Comparison of ENCODE assay signal across 10 cellular contexts in genomic region chr15:90982135-90982534, GRCh38. TPM values are rescaled to one million over a fixed set of nuclear protein-coding genes. Genes with fewer than 3 reads are reported as not detected.
DNase-seq lines count a peak whose midpoint lies in the region; TF ChIP-seq lines count a peak whose summit lies in the region.
"Had no signal": no experiment of that assay in that cellular context is flagged by ENCODE, and none has a peak within 500 bp of the region (broad histone marks: within the 10 kb centered on the region; RNA-seq: fewer than 3 reads in every experiment).

No MANE protein-coding gene starts in this region.

- peak overlapping the region; percentile 51 for H3K27ac Mint-ChIP-seq in activated CD4-positive, alpha-beta T cell treated with anti-CD3 and anti-CD28 coated beads, Interleukin-2, amount 10 ng/mL, durations not matched to agents 7 days and 5 days
- H3K27ac Mint-ChIP-seq in mesothelial cell of epicardium, result no peak overlapping the region

- POLR2A ChIA-PET in activated CD4-positive, alpha-beta T cell treated with anti-CD3 and anti-CD28 coated beads, Interleukin-2, amount 10 ng/mL, durations not matched to agents 7 days and 5 days (lab: Charles Lee), result interaction anchor here (0.7 to 1.2 kb wide), 2 partner anchors 12 to 47 kb away, joined by 3 to 4 read pairs; partner anchors contain the start of gene PRC1

- CTCF ChIA-PET in activated CD4-positive, alpha-beta T cell treated with anti-CD3 and anti-CD28 coated beads, Interleukin-2, amount 10 ng/mL, durations not matched to agents 7 days and 5 days (lab: Charles Lee), result interaction anchor here (0.5 kb wide), 1 partner anchor 697 kb away, joined by 3 read pairs; no protein-coding TSS in a partner anchor

- H3K36me3 Mint-ChIP-seq in activated CD4-positive, alpha-beta T cell treated with anti-CD3 and anti-CD28 coated beads, Interleukin-2, amount 10 ng/mL, durations not matched to agents 7 days and 5 days (ENCODE audit: low read depth), result peaks cover 77% of the 10 kb centered on the region
- H3K36me3 Mint-ChIP-seq in mesothelial cell of epicardium, result peaks cover 43% of the 10 kb centered on the region

- TF ChIP-seq CTCF in mesothelial cell of epicardium (IDR thresholded peaks at IDR 0.05; ENCODE audit: unreplicated experiment), result no peak

- H3K4me1 Mint-ChIP-seq in activated CD4-positive, alpha-beta T cell treated with anti-CD3 and anti-CD28 coated beads, Interleukin-2, amount 10 ng/mL, durations not matched to agents 7 days and 5 days, result peaks cover 41% of the 10 kb centered on the region
- peaks cover 10% of the 10 kb centered on the region for H3K4me1 Mint-ChIP-seq in mesothelial cell of epicardium

- DNase-seq in activated CD4-positive, alpha-beta T cell treated with anti-CD3 and anti-CD28 coated beads, Interleukin-2, amount 10 ng/mL, durations not matched to agents 7 days and 5 days, result no peak
- no peak for DNase-seq in activated CD4-positive, alpha-beta T cell treated with anti-CD3 and anti-CD28 coated beads for 48 hours
- DNase-seq in HCEC 1CT, result peak; percentile 73
- DNase-seq in MV-4-11 (lab: John Stamatoyannopoulos, UW), result peak; percentile 83
- DNase-seq in iris pigment epithelial cell (ENCODE audit: low read depth), result peak; percentile 86
- no peak for DNase-seq in NCI-H526 (lab: John Stamatoyannopoulos, UW)
- no peak for DNase-seq in mesothelial cell of epicardium (ENCODE audit: low spot score in 2 of 2, unreplicated experiment in 2 of 2)
- no peak for DNase-seq in G401 (ENCODE audit: low spot score)
- DNase-seq: ACHN, NCI-H146 had no signal

- in situ Hi-C loops in G401 (cut with HindIII; ENCODE audit: low sequenced_read_pairs), result no loop called here

- H3K27me3 Mint-ChIP-seq in activated CD4-positive, alpha-beta T cell treated with anti-CD3 and anti-CD28 coated beads, Interleukin-2, amount 10 ng/mL, durations not matched to agents 7 days and 5 days, result no peaks in the 10 kb centered on the region
- no peaks in the 10 kb centered on the region for H3K27me3 Mint-ChIP-seq in mesothelial cell of epicardium (ENCODE audit: low read depth)

- no peaks in the 10 kb centered on the region for H3K9me3 Mint-ChIP-seq in activated CD4-positive, alpha-beta T cell treated with anti-CD3 and anti-CD28 coated beads, Interleukin-2, amount 10 ng/mL, durations not matched to agents 7 days and 5 days
- no peaks in the 10 kb centered on the region for H3K9me3 Mint-ChIP-seq in mesothelial cell of epicardium

- H3K4me3 Mint-ChIP-seq in activated CD4-positive, alpha-beta T cell treated with anti-CD3 and anti-CD28 coated beads, Interleukin-2, amount 10 ng/mL, durations not matched to agents 7 days and 5 days, result no peak overlapping the region
- no peak overlapping the region for H3K4me3 Mint-ChIP-seq in mesothelial cell of epicardium

RNA-seq across cellular contexts. Expression of gene PRC1, which starts 12.2 kb away (rescaled TPM):
- total RNA-seq in activated CD4-positive, alpha-beta T cell treated with anti-CD3 and anti-CD28 coated beads, Interleukin-2, amount 10 ng/mL, durations not matched to agents 7 days and 5 days, result 100 to 1,000 TPM; 179 to 196 TPM
- 51.7 to 59.1 TPM (median 56.9 TPM) in 3 replicates for total RNA-seq in mesothelial cell of epicardium
- total RNA-seq in G401 (2014; rRNA removed; shearing (Covaris generic)), result 138 and 140 TPM in 2 replicates

RNA-seq across cellular contexts. Expression of gene RCCD1, which starts 27.5 kb away (rescaled TPM):
- 10 to 100 TPM; 30.8 to 35.9 TPM for total RNA-seq in activated CD4-positive, alpha-beta T cell treated with anti-CD3 and anti-CD28 coated beads, Interleukin-2, amount 10 ng/mL, durations not matched to agents 7 days and 5 days
- total RNA-seq in mesothelial cell of epicardium, result 18.6 to 21.5 TPM (median 20.2 TPM) in 3 replicates
- total RNA-seq in G401 (2014; rRNA removed; shearing (Covaris generic)), result 0.14 TPM in 1 of 2 replicates, not detected in the other

RNA-seq across cellular contexts. Expression of gene VPS33B, which starts 40.3 kb away (rescaled TPM):
- total RNA-seq in activated CD4-positive, alpha-beta T cell treated with anti-CD3 and anti-CD28 coated beads, Interleukin-2, amount 10 ng/mL, durations not matched to agents 7 days and 5 days, result 10 to 100 TPM; 17.9 to 19.7 TPM
- total RNA-seq in mesothelial cell of epicardium, result 21.7 to 26.2 TPM (median 25.2 TPM) in 3 replicates
- total RNA-seq in G401 (2014; rRNA removed; shearing (Covaris generic)), result 8.9 and 12.8 TPM in 2 replicates

RNA-seq across cellular contexts. Expression of gene UNC45A, which starts 47.0 kb away (rescaled TPM):
- total RNA-seq in activated CD4-positive, alpha-beta T cell treated with anti-CD3 and anti-CD28 coated beads, Interleukin-2, amount 10 ng/mL, durations not matched to agents 7 days and 5 days, result 10 to 100 TPM; 59.3 to 69.8 TPM
- 75.8 to 79.7 TPM (median 79.3 TPM) in 3 replicates for total RNA-seq in mesothelial cell of epicardium
- total RNA-seq in G401 (2014; rRNA removed; shearing (Covaris generic)), result 99.2 and 113 TPM in 2 replicates

RNA-seq across cellular contexts. Expression of gene HDDC3, which starts 49.8 kb away (rescaled TPM):
- total RNA-seq in activated CD4-positive, alpha-beta T cell treated with anti-CD3 and anti-CD28 coated beads, Interleukin-2, amount 10 ng/mL, durations not matched to agents 7 days and 5 days, result 10 to 100 TPM; 22.9 to 26.2 TPM
- total RNA-seq in mesothelial cell of epicardium, result 11.5 to 12.4 TPM (median 11.9 TPM) in 3 replicates
- 10.8 and 17.1 TPM in 2 replicates for total RNA-seq in G401 (2014; rRNA removed; shearing (Covaris generic))

Comparison
In these comparisons a context has a peak if more than half of its experiments do, and no peak if none do; other contexts are left out.
1. DNase-seq: peak in HCEC 1CT (single experiment), MV-4-11 (single experiment) and iris pigment epithelial cell (single experiment); none in activated CD4-positive, alpha-beta T cell treated with anti-CD3 and anti-CD28 coated beads, Interleukin-2, amount 10 ng/mL, durations not matched to agents 7 days and 5 days (single experiment), activated CD4-positive, alpha-beta T cell treated with anti-CD3 and anti-CD28 coated beads for 48 hours (single experiment), NCI-H526 (0 of 2), mesothelial cell of epicardium (0 of 2) and G401 (single experiment).
2. RNA of gene RCCD1, which starts 27.5 kb away (total RNA-seq): 30.8 to 35.9 TPM in activated CD4-positive, alpha-beta T cell treated with anti-CD3 and anti-CD28 coated beads, Interleukin-2, amount 10 ng/mL, durations not matched to agents 7 days and 5 days and 18.6 to 21.5 TPM in mesothelial cell of epicardium; 0.14 TPM in G401; every median in the first group is over 10 times any median in the second.